In the genomic region with DNA sequence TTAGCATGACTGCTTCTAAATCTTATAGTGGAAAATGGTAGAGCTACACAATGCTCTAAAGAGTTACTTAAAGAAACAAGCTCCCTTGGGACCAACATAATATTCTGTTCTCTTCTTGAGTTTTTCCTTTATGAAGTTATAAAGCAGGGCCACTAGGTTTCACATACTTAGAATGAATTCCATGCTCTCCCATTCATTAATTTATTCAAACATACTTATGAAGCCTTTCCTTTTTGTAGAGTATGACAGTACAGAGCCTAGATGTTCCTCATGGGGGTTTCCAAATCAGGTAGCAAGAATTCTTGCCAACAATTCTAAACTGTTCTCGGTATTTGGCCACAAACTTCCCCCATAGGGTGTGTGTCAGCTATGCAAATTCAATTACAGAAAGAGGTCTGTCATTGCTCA, we compare ENCODE assay signal across 14 cellular contexts. TPM values are rescaled to one million over a fixed set of nuclear protein-coding genes. Genes with fewer than 3 reads are reported as not detected.
DNase-seq lines count a peak whose midpoint lies in the region; ATAC-seq and TF ChIP-seq lines count a peak whose summit lies in the region.
"Had no signal": no experiment of that assay in that cellular context is flagged by ENCODE, and none has a peak within 500 bp of the region (broad histone marks: within the 10 kb centered on the region; RNA-seq: fewer than 3 reads in every experiment).

No MANE protein-coding gene starts in this region.

- no peaks in the 10 kb centered on the region for H3K27me3 ChIP-seq in left lung
- no peaks in the 10 kb centered on the region for H3K27me3 ChIP-seq in breast epithelium
- H3K27me3 ChIP-seq: uterus had no signal

- no peaks in the 10 kb centered on the region for H3K9me3 ChIP-seq in left lung
- no peaks in the 10 kb centered on the region for H3K9me3 ChIP-seq in breast epithelium
- H3K9me3 ChIP-seq: uterus had no signal

- peak; percentile 100 for ATAC-seq in GM18511 (IDR thresholded peaks at IDR 0.05; ENCODE audit: unreplicated experiment)
- ATAC-seq in GM19468 (IDR thresholded peaks at IDR 0.05; ENCODE audit: extremely low read depth, unreplicated experiment), result peak; percentile 86
- peak; percentile 99 for ATAC-seq in HG03039 (IDR thresholded peaks at IDR 0.05; ENCODE audit: unreplicated experiment)
- ATAC-seq in left lung, result no peak

- H3K36me3 ChIP-seq in left lung (no peaks in the 10 kb centered on the region), breast epithelium (no peaks in the 10 kb centered on the region)
- H3K36me3 ChIP-seq: uterus had no signal

- no peak overlapping the region for H3K4me3 ChIP-seq in left lung
- no peak overlapping the region for H3K4me3 ChIP-seq in breast epithelium
- H3K4me3 ChIP-seq: uterus had no signal

- H3K27ac ChIP-seq in left lung (peak overlapping the region in 1 of 2 donors; percentile 53), breast epithelium (no peak overlapping the region)
- H3K27ac ChIP-seq: uterus had no signal

- intact Hi-C loops in left lung (cut with DNase I) (no loop called here), breast epithelium (cut with DNase I; ENCODE audit: low total_unique reads) (no loop called here)

- DNase-seq in NOMO-1 (lab: John Stamatoyannopoulos, UW; ENCODE audit: unreplicated experiment in 2 of 2), result peak; percentile 62 to 73
- DNase-seq in iPS-NIHi11 (ENCODE audit: low spot score), result no peak
- no peak for DNase-seq in left lung
- DNase-seq in breast epithelium (ENCODE audit: low spot score in 2 of 2), result no peak
- no peak for DNase-seq in HUDEP-2 (lab: John Stamatoyannopoulos, UW; ENCODE audit: unreplicated experiment in 76 of 76)
- DNase-seq: activated gamma-delta T cell treated with Interleukin-2 at 50 U/mL for 16 hours; effector CD4-positive, alpha-beta T cell; KBM-7; NCI-H526; nephron progenitor cell; uterus had no signal

- H3K4me1 ChIP-seq in left lung, result peaks cover 0 to 19% of the 10 kb centered on the region in 2 donors
- H3K4me1 ChIP-seq in breast epithelium, result no peaks in the 10 kb centered on the region
- H3K4me1 ChIP-seq: uterus had no signal

- TF ChIP-seq POLR2A in breast epithelium (IDR thresholded peaks at IDR 0.05), result no peak

- no peak for TF ChIP-seq CTCF in left lung (IDR thresholded peaks at IDR 0.05)
- no peak for TF ChIP-seq CTCF in breast epithelium (IDR thresholded peaks at IDR 0.05)

RNA-seq across cellular contexts. Expression of a gene that starts 20.6 kb away (rescaled TPM):
- total RNA-seq in left lung, result not detected
- 1 to 10 TPM in 2 of 3 donors, not detected in 1; 2.6 to 3.6 TPM for total RNA-seq in breast epithelium

RNA-seq across cellular contexts. Expression of a gene that starts 30.1 kb away (rescaled TPM):
- total RNA-seq in left lung (10 to 100 TPM; 27.4 to 30.6 TPM), breast epithelium (10 to 100 TPM in 2 of 3 donors, 1 to 10 TPM in 1; 9.1 to 26.5 (median 17.0) TPM)

Comparison
In these comparisons a context has a peak if more than half of its experiments do, and no peak if none do; other contexts are left out.
1. DNase-seq: peak in NOMO-1 (2 of 2); none in iPS-NIHi11 (single experiment), left lung (0 of 2), breast epithelium (0 of 2) and HUDEP-2 (0 of 76).